ENCODE assay signal across 21 cellular contexts in genomic region chr11:19989191-19989590, GRCh38.
DNase-seq lines count a peak whose midpoint lies in the region; ATAC-seq and TF ChIP-seq lines count a peak whose summit lies in the region.
"Had no signal": no experiment of that assay in that cellular context is flagged by ENCODE, and none has a peak within 500 bp of the region (broad histone marks: within the 10 kb centered on the region; RNA-seq: fewer than 3 reads in every experiment).

No MANE protein-coding gene starts in this region.

- peaks cover 14% of the 10 kb centered on the region for H3F3A ChIP-seq in neural progenitor cell (ENCODE audit: low read depth)

- no peaks in the 10 kb centered on the region for H3K79me2 ChIP-seq in neural progenitor cell (ENCODE audit: low read depth)

- H3K4me1 ChIP-seq in right cardiac atrium (ENCODE audit: control insufficient read depth, insufficient read depth, low read length): peaks cover 3% of the 10 kb centered on the region
- H3K4me1 ChIP-seq in right atrium auricular region: peaks cover 0 to 10% of the 10 kb centered on the region in 2 donors
- peaks cover 29% of the 10 kb centered on the region for H3K4me1 ChIP-seq in neural progenitor cell
- no peaks in the 10 kb centered on the region for H3K4me1 ChIP-seq in uterus
- H3K4me1 ChIP-seq in spleen: no peaks in the 10 kb centered on the region

- no peak overlapping the region for H2AFZ ChIP-seq in neural progenitor cell (replicated peaks)

- no peak overlapping the region for H3K4me3 Mint-ChIP-seq in neural progenitor cell
- H3K4me3 Mint-ChIP-seq: CD14-positive monocyte, T-cell had no signal

- no peaks in the 10 kb centered on the region for H3K27me3 Mint-ChIP-seq in neural progenitor cell (ENCODE audit: insufficient read depth, low read depth)
- H3K27me3 Mint-ChIP-seq: T-cell had no signal

- no peak overlapping the region for H3K4me3 ChIP-seq in right cardiac atrium (ENCODE audit: low read length)
- H3K4me3 ChIP-seq in right atrium auricular region: no peak overlapping the region
- H3K4me3 ChIP-seq in neural progenitor cell: no peak overlapping the region
- H3K4me3 ChIP-seq in uterus: no peak overlapping the region
- no peak overlapping the region for H3K4me3 ChIP-seq in spleen
- H3K4me3 ChIP-seq: dorsolateral prefrontal cortex, mucosa of descending colon had no signal

- intact Hi-C loops in right cardiac atrium (cut with DNase I) (no loop called here), uterus (cut with DNase I; ENCODE audit: low total_unique reads) (no loop called here), spleen (cut with DNase I; ENCODE audit: low total_unique reads) (no loop called here)

- H3K9me3 Mint-ChIP-seq in neural progenitor cell: no peaks in the 10 kb centered on the region
- H3K9me3 Mint-ChIP-seq: T-cell had no signal

- H3K36me3 ChIP-seq in right atrium auricular region (peaks cover 7% of the 10 kb centered on the region), neural progenitor cell (no peaks in the 10 kb centered on the region), uterus (no peaks in the 10 kb centered on the region), spleen (no peaks in the 10 kb centered on the region)

- no peak for TF ChIP-seq POLR2A in uterus (IDR thresholded peaks at IDR 0.05)
- no peak for TF ChIP-seq POLR2A in GM18505 (IDR thresholded peaks at IDR 0.05; ENCODE audit: borderline replicate concordance, extremely low read depth, insufficient read depth, insufficient read length)
- no peak for TF ChIP-seq POLR2A in spleen (IDR thresholded peaks at IDR 0.05)

- H4K20me1 ChIP-seq in neural progenitor cell (ENCODE audit: low read depth): no peaks in the 10 kb centered on the region

- H3K9ac ChIP-seq in neural progenitor cell: no peak overlapping the region

- TF ChIP-seq CTCF in right atrium auricular region (IDR thresholded peaks at IDR 0.05): no peak
- TF ChIP-seq CTCF in neural progenitor cell (IDR thresholded peaks at IDR 0.05): no peak
- TF ChIP-seq CTCF in uterus (IDR thresholded peaks at IDR 0.05): no peak
- no peak for TF ChIP-seq CTCF in spleen (IDR thresholded peaks at IDR 0.05 in 8 of 11, conservative IDR thresholded peaks at IDR 0.05 in 3 of 11)

- H3K9me3 ChIP-seq in right cardiac atrium (ENCODE audit: control insufficient read depth, low read length): no peaks in the 10 kb centered on the region
- no peaks in the 10 kb centered on the region for H3K9me3 ChIP-seq in right atrium auricular region
- H3K9me3 ChIP-seq in neural progenitor cell (ENCODE audit: low read depth): no peaks in the 10 kb centered on the region
- no peaks in the 10 kb centered on the region for H3K9me3 ChIP-seq in uterus
- H3K9me3 ChIP-seq in spleen: no peaks in the 10 kb centered on the region
- H3K9me3 ChIP-seq: mucosa of descending colon, neutrophil had no signal

- peak overlapping the region; percentile 18 for H3K4me2 ChIP-seq in neural progenitor cell

- H3K27ac ChIP-seq in right cardiac atrium (ENCODE audit: low read length) (peak overlapping the region; percentile 47), right atrium auricular region (peak overlapping the region in 1 of 2 donors; percentile 75), epithelial cell of prostate (peak overlapping the region; percentile 67), neural progenitor cell (no peak overlapping the region), uterus (peak overlapping the region; percentile 62 to 63), spleen (no peak overlapping the region)
- H3K27ac ChIP-seq: neutrophil, VCaP had no signal

- DNase-seq in right cardiac atrium: no peak
- DNase-seq in right atrium auricular region (ENCODE audit: low spot score): no peak
- DNase-seq in epithelial cell of prostate (ENCODE audit: low read depth, low spot score): no peak
- no peak for DNase-seq in neural progenitor cell (ENCODE audit: low spot score)
- no peak for DNase-seq in uterus
- DNase-seq in spleen: no peak
- DNase-seq: activated CD4-positive, alpha-beta T cell treated with anti-CD3 and anti-CD28 coated beads, Interleukin-2, amount 50 U/mL, for 1 hour; activated CD8-positive, alpha-beta memory T cell treated with anti-CD3 and anti-CD28 coated beads, Interleukin-2, amount 50 U/mL, for 48 hours; activated gamma-delta T cell; GOT3; left colon; mucosa of descending colon; NCI-H69; stimulated activated CD8-positive, alpha-beta memory T cell treated with anti-CD3 and anti-CD28 coated beads, Interleukin-4, amount 100 ng/mL, for 48 hours; T-cell had no signal

- H3K27me3 ChIP-seq in right cardiac atrium (ENCODE audit: control insufficient read depth, insufficient read depth) (no peaks in the 10 kb centered on the region), right atrium auricular region (no peaks in the 10 kb centered on the region), neural progenitor cell (no peaks in the 10 kb centered on the region), uterus (no peaks in the 10 kb centered on the region), spleen (replicated peaks in 1 of 7) (no peaks in the 10 kb centered on the region)
- H3K27me3 ChIP-seq: dorsolateral prefrontal cortex, neutrophil had no signal

- H3K36me3 Mint-ChIP-seq in neural progenitor cell: peaks cover 15% of the 10 kb centered on the region
- H3K36me3 Mint-ChIP-seq: CD14-positive monocyte, T-cell had no signal

- WGBS in right cardiac atrium: 88% methylated on average over 2 of the region's 2 CpGs
- WGBS in spleen, 5 donors: 76 to 83% (median 80%) methylated on average over 2 of the region's 2 CpGs

- ATAC-seq in right cardiac atrium (no peak), GM18505 (IDR thresholded peaks at IDR 0.05; ENCODE audit: unreplicated experiment) (no peak), GM18502 (IDR thresholded peaks at IDR 0.05; ENCODE audit: poor library complexity, unreplicated experiment) (no peak)
- ATAC-seq: left colon, mucosa of descending colon had no signal

- peaks cover 34% of the 10 kb centered on the region for H3K4me1 Mint-ChIP-seq in neural progenitor cell
- H3K4me1 Mint-ChIP-seq: CD14-positive monocyte, T-cell had no signal

- H3K27ac Mint-ChIP-seq in neural progenitor cell: no peak overlapping the region
- H3K27ac Mint-ChIP-seq: T-cell had no signal

Comparison
In these comparisons a context has a peak if more than half of its experiments do, and no peak if none do; other contexts are left out.
1. H3K27ac ChIP-seq: peak in right cardiac atrium (single experiment), epithelial cell of prostate (single experiment) and uterus (2 of 2); none in neural progenitor cell (single experiment) and spleen (0 of 8).